In genomic region chr12:56454557-56454956, GRCh38 we compare ENCODE assay signal across 23 cellular contexts. TPM values are rescaled to one million over a fixed set of nuclear protein-coding genes. Genes with fewer than 3 reads are reported as not detected.
DNase-seq lines count a peak whose midpoint lies in the region; ATAC-seq and TF ChIP-seq lines count a peak whose summit lies in the region.
"Had no signal": no experiment of that assay in that cellular context is flagged by ENCODE, and none has a peak within 500 bp of the region (broad histone marks: within the 10 kb centered on the region; RNA-seq: fewer than 3 reads in every experiment).

MIP (minus strand) TSS chr12:56454657; CDS start chr12:56454613, 44 bp downstream.

- peak within 1 kb of the TSS; percentile 66; the same call in 1 of the 2 replicates for H2AFZ ChIP-seq in GM23338
- H2AFZ ChIP-seq in neural progenitor cell (replicated peaks), result peak within 1 kb of the TSS; percentile 92

- H3K27me3 Mint-ChIP-seq in GM23338 (ENCODE audit: insufficient read depth, low read depth, poor library complexity) (peaks cover 14% of the 10 kb centered on the region), endothelial cell (ENCODE audit: unreplicated experiment) (peaks cover 6% of the 10 kb centered on the region), neural progenitor cell (ENCODE audit: insufficient read depth, low read depth) (peaks cover 7% of the 10 kb centered on the region)
- H3K27me3 Mint-ChIP-seq: CD4-positive, alpha-beta T cell had no signal

- H3K36me3 Mint-ChIP-seq in GM23338 (ENCODE audit: low read depth) (no peaks in the 10 kb centered on the region; the same call in 2 of the 3 replicates), endothelial cell (ENCODE audit: low read depth, unreplicated experiment) (no peaks in the 10 kb centered on the region), neural progenitor cell (no peaks in the 10 kb centered on the region)
- H3K36me3 Mint-ChIP-seq: CD14-positive monocyte; CD8-positive, alpha-beta memory T cell had no signal

- no peak within 1 kb of the TSS for H3K9ac ChIP-seq in neural progenitor cell
- H3K9ac ChIP-seq: BLaER1 treated with 17β-estradiol and CSF1 and Interleukin-3, amounts not matched to agents 10 nM and 100 nM had no signal

- H3K4me3 ChIP-seq in GM23338 (no peak within 1 kb of the TSS), WERI-Rb-1 (ENCODE audit: low read depth, low read length) (no peak within 1 kb of the TSS), neural progenitor cell (no peak within 1 kb of the TSS)
- H3K4me3 ChIP-seq: A549; BLaER1 treated with 17β-estradiol and CSF1 and Interleukin-3, amounts not matched to agents 10 nM and 100 nM had no signal

- H3K4me1 Mint-ChIP-seq in GM23338 (peaks cover 28% of the 10 kb centered on the region), endothelial cell (ENCODE audit: unreplicated experiment) (peaks cover 16% of the 10 kb centered on the region), neural progenitor cell (peaks cover 16% of the 10 kb centered on the region)

- H3K36me3 ChIP-seq in GM23338 (ENCODE audit: insufficient read depth) (no peaks in the 10 kb centered on the region), WERI-Rb-1 (no peaks in the 10 kb centered on the region), neural progenitor cell (no peaks in the 10 kb centered on the region)
- H3K36me3 ChIP-seq: BE2C; BLaER1 treated with 17β-estradiol and CSF1 and Interleukin-3, amounts not matched to agents 10 nM and 100 nM had no signal

- H3K4me2 ChIP-seq in GM23338 (no peak within 1 kb of the TSS), neural progenitor cell (peak within 1 kb of the TSS; percentile 23)
- H3K4me2 ChIP-seq: A549; BLaER1 treated with 17β-estradiol and CSF1 and Interleukin-3, amounts not matched to agents 10 nM and 100 nM had no signal

- no peaks in the 10 kb centered on the region; the same call in 1 of the 2 replicates for H3F3A ChIP-seq in GM23338 (replicated peaks; ENCODE audit: low read depth)
- H3F3A ChIP-seq in neural progenitor cell (ENCODE audit: low read depth), result peaks cover 22% of the 10 kb centered on the region

- TF ChIP-seq CTCF in GM23338 (conservative IDR thresholded peaks at IDR 0.05; ENCODE audit: low read depth in 2 of 2), result no peak
- no peak for TF ChIP-seq CTCF in WERI-Rb-1 (IDR thresholded peaks at IDR 0.05; ENCODE audit: low read depth, low read length)
- TF ChIP-seq CTCF in endothelial cell (IDR thresholded peaks at IDR 0.05; ENCODE audit: unreplicated experiment), result no peak
- TF ChIP-seq CTCF in neural progenitor cell (IDR thresholded peaks at IDR 0.05), result no peak

- peaks cover 17% of the 10 kb centered on the region for H3K4me1 ChIP-seq in GM23338 (ENCODE audit: insufficient read depth)
- H3K4me1 ChIP-seq in neural progenitor cell, result peaks cover 31% of the 10 kb centered on the region
- H3K4me1 ChIP-seq: BE2C had no signal

- H3K9me3 Mint-ChIP-seq in GM23338 (no peaks in the 10 kb centered on the region), endothelial cell (ENCODE audit: unreplicated experiment) (no peaks in the 10 kb centered on the region), neural progenitor cell (no peaks in the 10 kb centered on the region)
- H3K9me3 Mint-ChIP-seq: CD4-positive, alpha-beta T cell; CD8-positive, alpha-beta memory T cell; H9 had no signal

- H3K27me3 ChIP-seq in GM23338 (ENCODE audit: insufficient read depth) (no peaks in the 10 kb centered on the region), WERI-Rb-1 (ENCODE audit: insufficient read depth, low read depth, severe bottlenecking) (no peaks in the 10 kb centered on the region), neural progenitor cell (no peaks in the 10 kb centered on the region)
- H3K27me3 ChIP-seq: BE2C; BLaER1 treated with 17β-estradiol and CSF1 and Interleukin-3, amounts not matched to agents 10 nM and 100 nM had no signal

- no peaks in the 10 kb centered on the region for H3K9me3 ChIP-seq in WERI-Rb-1 (ENCODE audit: severe bottlenecking)
- no peaks in the 10 kb centered on the region for H3K9me3 ChIP-seq in neural progenitor cell (ENCODE audit: low read depth)
- H3K9me3 ChIP-seq: A549; BE2C; BLaER1 treated with 17β-estradiol and CSF1 and Interleukin-3, amounts not matched to agents 10 nM and 100 nM had no signal

- no peak within 1 kb of the TSS for H3K4me3 Mint-ChIP-seq in GM23338
- no peak within 1 kb of the TSS for H3K4me3 Mint-ChIP-seq in endothelial cell (ENCODE audit: unreplicated experiment)
- H3K4me3 Mint-ChIP-seq in neural progenitor cell, result peak within 1 kb of the TSS; percentile 50
- H3K4me3 Mint-ChIP-seq: CD14-positive monocyte; CD4-positive, alpha-beta T cell; H9 had no signal

- H3K27ac ChIP-seq in GM23338 (ENCODE audit: low read depth) (no peak within 1 kb of the TSS), WERI-Rb-1 (peak within 1 kb of the TSS; percentile 36), neural progenitor cell (no peak within 1 kb of the TSS)
- H3K27ac ChIP-seq: A549; BLaER1 treated with 17β-estradiol and CSF1 and Interleukin-3, amounts not matched to agents 10 nM and 100 nM had no signal

- ATAC-seq in GM23338 (no peak), HG03457 (IDR thresholded peaks at IDR 0.05; ENCODE audit: unreplicated experiment) (no peak), GM18861 (IDR thresholded peaks at IDR 0.05; ENCODE audit: unreplicated experiment) (no peak)
- ATAC-seq: A549, HCT116 had no signal

- no peaks in the 10 kb centered on the region for H3K79me2 ChIP-seq in GM23338 (replicated peaks; ENCODE audit: insufficient read depth)
- no peaks in the 10 kb centered on the region for H3K79me2 ChIP-seq in neural progenitor cell (ENCODE audit: low read depth)

- H3K9me2 ChIP-seq in GM23338 (ENCODE audit: insufficient read depth), result no peaks in the 10 kb centered on the region

- H4K20me1 ChIP-seq in GM23338 (replicated peaks; ENCODE audit: insufficient read depth) (no peaks in the 10 kb centered on the region), neural progenitor cell (ENCODE audit: low read depth) (no peaks in the 10 kb centered on the region)
- H4K20me1 ChIP-seq: BLaER1 treated with 17β-estradiol and CSF1 and Interleukin-3, amounts not matched to agents 10 nM and 100 nM had no signal

- DNase-seq in GM23338 (ENCODE audit: low spot score) (no peak), WERI-Rb-1 (no peak), endothelial cell (ENCODE audit: low spot score) (no peak), neural progenitor cell (ENCODE audit: low spot score) (no peak), NCI-H748 (lab: John Stamatoyannopoulos, UW; ENCODE audit: unreplicated experiment) (no peak)
- DNase-seq: 8988T; ACHN; AML-193; BE2C; CD4-positive, alpha-beta T cell; CD8-positive, alpha-beta memory T cell; DMS53; DMS79 treated with DMSO at 0.1 percent for 48 hours; GF-D8; H9 had no signal

- H3K27ac Mint-ChIP-seq in GM23338, result no peak within 1 kb of the TSS
- peak within 1 kb of the TSS; percentile 40 for H3K27ac Mint-ChIP-seq in endothelial cell (ENCODE audit: unreplicated experiment)
- H3K27ac Mint-ChIP-seq in neural progenitor cell, result peak within 1 kb of the TSS; percentile 72
- H3K27ac Mint-ChIP-seq: CD14-positive monocyte; CD4-positive, alpha-beta T cell; H9 had no signal

TF ChIP-seq in GM23338, 12 proteins besides CTCF, POLR2A, EP300 and RAD21:
- no peak for TF ChIP-seq ZNF331 (CRISPR knock-in tag; IDR thresholded peaks at IDR 0.05; ENCODE audit: low read depth)

RNA-seq across cellular contexts. Expression of gene MIP, which starts in this region (rescaled TPM):
- total RNA-seq in GM23338 (2014; rRNA removed; shearing (Covaris generic)), result not detected in 2 replicates
- 0.29 and 0.47 TPM in 2 replicates for polyA plus RNA-seq in GM23338 (2016; fragmentation: Nextera tagmentation; extraction: Ambion mirVana)
- total RNA-seq in endothelial cell (ENCODE audit: unreplicated experiment) (0.10 TPM), neural progenitor cell (ENCODE audit: low replicate concordance) (0.03 TPM in 1 of 2 replicates, not detected in the other)
- total RNA-seq: CD4-positive, alpha-beta T cell; CD8-positive, alpha-beta memory T cell; Daoy; G401 had no signal
- polyA plus RNA-seq: A549, CD14-positive monocyte had no signal
